In the genomic region with DNA sequence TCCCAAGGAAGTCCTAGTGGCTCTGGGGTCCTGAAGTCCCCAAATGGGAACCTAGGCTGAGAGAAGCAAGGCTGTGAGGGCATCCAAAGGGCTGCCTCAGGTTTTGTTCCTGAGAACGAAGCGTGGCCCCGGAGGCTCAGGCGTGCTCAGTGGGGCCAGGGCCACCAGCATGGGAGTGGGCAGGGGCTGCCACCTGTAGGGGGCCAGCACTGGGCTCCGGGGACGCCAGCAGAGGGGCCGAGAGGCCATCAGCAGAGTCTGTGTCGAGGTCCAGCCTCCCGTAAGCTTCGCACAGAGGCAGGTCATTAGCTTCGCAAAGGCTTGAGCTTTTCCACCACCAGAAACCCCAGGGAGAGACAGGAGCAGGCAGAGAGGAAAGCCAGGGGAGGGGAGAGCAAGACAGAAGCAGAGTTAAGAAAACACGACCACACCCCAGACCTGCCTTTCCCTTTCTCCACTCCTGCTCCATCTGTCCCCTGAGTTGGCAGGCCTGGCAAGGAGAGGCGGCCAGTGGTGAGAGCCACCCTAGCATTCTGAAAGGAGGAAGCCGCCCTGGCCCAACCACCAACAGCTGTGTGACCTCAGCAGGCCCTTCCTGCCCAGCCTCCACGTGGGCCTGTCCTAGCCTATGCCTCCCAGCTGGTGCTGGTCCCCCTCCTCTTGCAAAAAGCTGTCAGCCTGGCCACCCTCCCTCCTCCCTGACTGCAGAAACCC, we compare ENCODE assay signal across 1 cellular context.
TF ChIP-seq lines count a peak whose summit lies in the region.

No MANE protein-coding gene starts in this region.

TF ChIP-seq in K562, 482 proteins besides CTCF, POLR2A, EP300 and RAD21:
- TF ChIP-seq NR3C1 (CRISPR knock-in tag; IDR thresholded peaks at IDR 0.05) = no peak
- no peak for TF ChIP-seq ZNF696 (CRISPR knock-in tag; conservative IDR thresholded peaks at IDR 0.05)
- TF ChIP-seq POLR2G (IDR thresholded peaks at IDR 0.05; ENCODE audit: low read depth, low read length) = 0 out of 2 replicates have a peak, but pooled peaks have one; percentile 6
- TF ChIP-seq SIX5 (IDR thresholded peaks at IDR 0.05; ENCODE audit: borderline replicate concordance in 1 of 2, insufficient read depth in 1 of 2, low read depth in 1 of 2, low read length in 2 of 2) = no peak
